29 cellular contexts compared by ENCODE assay signal in genomic region chr14:77241955-77242354, GRCh38. TPM values are rescaled to one million over a fixed set of nuclear protein-coding genes. Genes with fewer than 3 reads are reported as not detected.
A peak's percentile ranks its signal among the peaks of the same experiment; 100 is the strongest.
DNase-seq lines count a peak whose midpoint lies in the region; TF ChIP-seq lines count a peak whose summit lies in the region.
"Had no signal": no experiment of that assay in that cellular context is flagged by ENCODE, and none has a peak within 500 bp of the region (broad histone marks: within the 10 kb centered on the region; RNA-seq: fewer than 3 reads in every experiment).

No MANE protein-coding gene starts in this region.

- in situ Hi-C loops in ACHN (cut with HindIII; ENCODE audit: low pct_ligation_motif_present, low pct_unique_long_range_greater_than_20kb, low sequenced_read_pairs): no loop called here

- DNase-seq in ACHN: peak; percentile 10
- peak; percentile 16 for DNase-seq in COLO829 (ENCODE audit: low spot score)
- DNase-seq in left kidney (ENCODE audit: low read depth, low spot score): peak; percentile 52
- no peak for DNase-seq in stimulated activated CD4-positive, alpha-beta T cell treated with anti-CD3 and anti-CD28 coated beads, Interleukin-12 subunit alpha, Interleukin-12 subunit beta, amount 100 ng/mL, for 4 hours
- DNase-seq in pons (ENCODE audit: low spot score): no peak
- no peak for DNase-seq in mucosa of gallbladder (ENCODE audit: low spot score)
- DNase-seq: activated CD8-positive, alpha-beta T cell treated with anti-CD3 and anti-CD28 coated beads for 36 hours; activated naive CD4-positive, alpha-beta T cell treated with anti-CD3 and anti-CD28 coated beads, Interleukin-2, amount 50 U/mL, for 16 hours; CD4-positive, CD25-positive, alpha-beta regulatory T cell; cortex of kidney; foreskin keratinocyte; KBM-7; left colon; MG63; naive thymus-derived CD8-positive, alpha-beta T cell; NCI-H2081; NCI-H226; NCI-H69; occipital lobe; small intestine; stimulated activated CD4-positive, alpha-beta T cell treated with anti-CD3 and anti-CD28 coated beads, Interleukin-1b, Interleukin-23, amount 100 ng/mL, for 48 hours; stimulated activated CD8-positive, alpha-beta memory T cell treated with anti-CD3 and anti-CD28 coated beads, Interleukin-4, amount 100 ng/mL, for 48 hours; T-helper 2 cell had no signal

TF ChIP-seq in PFSK-1, 5 proteins besides CTCF, POLR2A, EP300 and RAD21:
- no peak for TF ChIP-seq POLR2AphosphoS5 (IDR thresholded peaks at IDR 0.05; ENCODE audit: low read depth, low read length)
- peak; percentile 63 to 86 for TF ChIP-seq REST (IDR thresholded peaks at IDR 0.05; ENCODE audit: insufficient read depth in 1 of 2, low read depth in 2 of 2, low read length in 2 of 2)

RNA-seq across cellular contexts. Expression of gene NGB, which starts 29.1 kb away (rescaled TPM):
- not detected for polyA plus RNA-seq in PFSK-1 (2012; ENCODE audit: insufficient read length, low read depth)
- total RNA-seq in mucosa of gallbladder: not detected
- total RNA-seq: activated CD8-positive, alpha-beta T cell treated with anti-CD3 and anti-CD28 coated beads for 36 hours; activated T-helper 17 cell treated with anti-CD3 and anti-CD28 coated beads, Interleukin-2, amount 50 U/mL, for 72 hours; CD4-positive, CD25-positive, alpha-beta regulatory T cell; esophagus mucosa; foreskin keratinocyte; H4; mesothelial cell of epicardium; naive thymus-derived CD8-positive, alpha-beta T cell; tibial nerve had no signal
- polyA plus RNA-seq: CD4-positive, CD25-positive, alpha-beta regulatory T cell; foreskin keratinocyte; naive thymus-derived CD8-positive, alpha-beta T cell had no signal

Comparison
In these comparisons a context has a peak if more than half of its experiments do, and no peak if none do; other contexts are left out.
1. DNase-seq: peak in ACHN (single experiment), COLO829 (single experiment) and left kidney (single experiment); none in stimulated activated CD4-positive, alpha-beta T cell treated with anti-CD3 and anti-CD28 coated beads, Interleukin-12 subunit alpha, Interleukin-12 subunit beta, amount 100 ng/mL, for 4 hours (single experiment), pons (single experiment) and mucosa of gallbladder (single experiment).